Comparison of ENCODE assay signal across 22 cellular contexts in the genomic region with DNA sequence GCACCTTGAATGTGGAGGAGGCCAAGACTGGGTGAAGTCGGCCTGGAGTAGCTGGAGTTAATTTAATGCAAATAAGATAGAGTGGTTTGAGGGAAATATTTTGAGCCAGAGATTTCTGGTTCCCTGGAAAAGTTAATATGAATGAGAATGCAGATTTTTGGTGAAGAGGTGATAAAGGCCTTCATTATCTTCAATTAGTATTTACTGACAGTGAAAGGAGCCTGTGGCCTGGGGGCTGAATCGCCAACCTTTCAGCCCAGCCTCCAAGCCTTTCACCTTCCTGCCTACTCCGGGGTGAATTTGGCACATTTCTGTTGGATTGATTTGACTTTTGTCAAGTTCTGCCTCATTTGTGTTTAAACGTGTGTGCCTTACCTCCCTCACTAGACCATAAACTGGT.
"Had no signal": no experiment of that assay in that cellular context is flagged by ENCODE, and none has a peak within 500 bp of the region (broad histone marks: within the 10 kb centered on the region; RNA-seq: fewer than 3 reads in every experiment).

No MANE protein-coding gene starts in this region.

- H3K27me3 ChIP-seq: gastroesophageal sphincter, testis had no signal

- H3K79me2 ChIP-seq: parathyroid adenoma had no signal

- H3K9ac ChIP-seq: parathyroid adenoma had no signal

- H3K27me3 Mint-ChIP-seq: activated CD4-positive, alpha-beta T cell treated with anti-CD3 and anti-CD28 coated beads for 36 hours; natural killer cell treated with Interleukin-12 subunit alpha and Interleukin-12 subunit beta and Interleukin-15 and Interleukin-18, amount 100 ng/mL, for 72 hours; T-helper 17 cell; type B pancreatic cell had no signal

- H3K27ac ChIP-seq: gastroesophageal sphincter, heart left ventricle, lower lobe of right lung, parathyroid adenoma, testis, WERI-Rb-1 had no signal

- H3K4me2 ChIP-seq: smooth muscle cell had no signal

- H3K4me3 ChIP-seq: gastroesophageal sphincter, heart left ventricle, lower lobe of right lung, smooth muscle cell, testis had no signal

- H3K36me3 Mint-ChIP-seq: activated naive CD4-positive, alpha-beta T cell treated with anti-CD3 and anti-CD28 coated beads, Interleukin-2, amount 50 U/mL, for 72 hours; natural killer cell treated with Interleukin-12 subunit alpha and Interleukin-12 subunit beta and Interleukin-15 and Interleukin-18, amount 100 ng/mL, for 72 hours; stimulated activated effector memory CD8-positive, alpha-beta T cell treated with anti-CD3 and anti-CD28 coated beads, Interleukin-12 subunit alpha, Interleukin-12 subunit beta, amount 100 ng/mL, for 72 hours; type B pancreatic cell had no signal

- H3K9me3 ChIP-seq: gastroesophageal sphincter, heart left ventricle, lower lobe of right lung, testis had no signal

- ATAC-seq: activated CD4-positive, alpha-beta T cell treated with anti-CD3 and anti-CD28 coated beads for 36 hours; activated naive CD4-positive, alpha-beta T cell treated with anti-CD3 and anti-CD28 coated beads, Interleukin-2, amount 50 U/mL, for 72 hours; esophagus mucosa; gastroesophageal sphincter; heart left ventricle; lower lobe of right lung; sciatic nerve; stimulated activated effector memory CD8-positive, alpha-beta T cell treated with anti-CD3 and anti-CD28 coated beads, Interleukin-12 subunit alpha, Interleukin-12 subunit beta, amount 100 ng/mL, for 72 hours; T-helper 17 cell had no signal

- H3K4me1 Mint-ChIP-seq: activated CD4-positive, alpha-beta T cell treated with anti-CD3 and anti-CD28 coated beads for 36 hours; stimulated activated effector memory CD8-positive, alpha-beta T cell treated with anti-CD3 and anti-CD28 coated beads, Interleukin-12 subunit alpha, Interleukin-12 subunit beta, amount 100 ng/mL, for 72 hours had no signal

- H3K9me3 Mint-ChIP-seq: activated T-helper 1 cell treated with anti-CD3 and anti-CD28 coated beads, Interleukin-12 subunit alpha, Interleukin-12 subunit beta, Interleukin-2, Interleukin-4 antibody, amounts not matched to agents 30 ng/mL and 10 ng/mL and 1 ng/mL, durations not matched to agents 14 hours and 24 hours and 36 hours; type B pancreatic cell had no signal

- H3K27ac Mint-ChIP-seq: activated CD4-positive, alpha-beta T cell treated with anti-CD3 and anti-CD28 coated beads for 36 hours; activated naive CD4-positive, alpha-beta T cell treated with anti-CD3 and anti-CD28 coated beads, Interleukin-2, amount 50 U/mL, for 72 hours; activated T-helper 1 cell treated with anti-CD3 and anti-CD28 coated beads, Interleukin-12 subunit alpha, Interleukin-12 subunit beta, Interleukin-2, Interleukin-4 antibody, amounts not matched to agents 30 ng/mL and 10 ng/mL and 1 ng/mL, durations not matched to agents 14 hours and 24 hours and 36 hours; natural killer cell treated with Interleukin-12 subunit alpha and Interleukin-12 subunit beta and Interleukin-15 and Interleukin-18, amount 100 ng/mL, for 72 hours; stimulated activated effector memory CD8-positive, alpha-beta T cell treated with anti-CD3 and anti-CD28 coated beads, Interleukin-12 subunit alpha, Interleukin-12 subunit beta, amount 100 ng/mL, for 72 hours; T-helper 17 cell; type B pancreatic cell had no signal

- DNase-seq: activated CD4-positive, alpha-beta T cell treated with anti-CD3 and anti-CD28 coated beads for 36 hours; activated CD4-positive, alpha-beta T cell treated with anti-CD3 and anti-CD28 coated beads, Interleukin-2, amount 50 U/mL, for 48 hours; activated gamma-delta T cell treated with Interleukin-2 at 50 U/mL for 16 hours; activated T-cell treated with anti-CD3 and anti-CD28 coated beads for 4 hours; cerebellar nuclear complex; effector CD4-positive, alpha-beta T cell; heart left ventricle; lower lobe of right lung; stimulated activated CD4-positive, alpha-beta T cell treated with anti-CD3 and anti-CD28 coated beads, Interleukin-4, amount 100 ng/mL, for 1 hour; T-helper 17 cell; testis; WERI-Rb-1 had no signal

- H3K36me3 ChIP-seq: gastroesophageal sphincter, heart left ventricle, lower lobe of right lung, WERI-Rb-1 had no signal

- H3K4me1 ChIP-seq: gastroesophageal sphincter, heart left ventricle, lower lobe of right lung, parathyroid adenoma, testis had no signal

- H3K4me3 Mint-ChIP-seq: activated CD4-positive, alpha-beta T cell treated with anti-CD3 and anti-CD28 coated beads for 36 hours; activated T-helper 1 cell treated with anti-CD3 and anti-CD28 coated beads, Interleukin-12 subunit alpha, Interleukin-12 subunit beta, Interleukin-2, Interleukin-4 antibody, amounts not matched to agents 30 ng/mL and 10 ng/mL and 1 ng/mL, durations not matched to agents 14 hours and 24 hours and 36 hours; natural killer cell treated with Interleukin-12 subunit alpha and Interleukin-12 subunit beta and Interleukin-15 and Interleukin-18, amount 100 ng/mL, for 72 hours; stimulated activated effector memory CD8-positive, alpha-beta T cell treated with anti-CD3 and anti-CD28 coated beads, Interleukin-12 subunit alpha, Interleukin-12 subunit beta, amount 100 ng/mL, for 72 hours; T-helper 17 cell; type B pancreatic cell had no signal

- H2AFZ ChIP-seq: parathyroid adenoma had no signal
